In genomic region chr17:44636562-44636961, GRCh38 we compare ENCODE assay signal across 8 cellular contexts. TPM values are rescaled to one million over a fixed set of nuclear protein-coding genes. Genes with fewer than 3 reads are reported as not detected.
DNase-seq lines count a peak whose midpoint lies in the region; ATAC-seq and TF ChIP-seq lines count a peak whose summit lies in the region.

No MANE protein-coding gene starts in this region.

- no peak for TF ChIP-seq EP300 in SK-N-SH (IDR thresholded peaks at IDR 0.05; ENCODE audit: borderline replicate concordance in 1 of 2, low read depth in 1 of 2, low read length in 1 of 2)

- intact Hi-C loops in left ventricle myocardium inferior (cut with micrococcal nuclease) (no loop called here), upper lobe of right lung (cut with DNase I) (no loop called here)

- no peak overlapping the region for H3K4me2 ChIP-seq in SK-N-SH

- WGBS in SK-N-SH (ENCODE audit: low lambda C conversion rate), result 12% methylated on average over 1 of the region's 1 CpG

- no peaks in the 10 kb centered on the region for H3F3A ChIP-seq in SK-N-SH (replicated peaks; ENCODE audit: insufficient read depth)

- H2AFZ ChIP-seq in SK-N-SH (ENCODE audit: low read depth), result no peak overlapping the region

- no peaks in the 10 kb centered on the region for H3K36me3 ChIP-seq in BE2C
- no peaks in the 10 kb centered on the region for H3K36me3 ChIP-seq in SK-N-SH (replicated peaks in 1 of 2; ENCODE audit: control insufficient read depth in 1 of 2, insufficient read depth in 2 of 2, low read length in 1 of 2)
- H3K36me3 ChIP-seq in left ventricle myocardium inferior, result no peaks in the 10 kb centered on the region
- H3K36me3 ChIP-seq in upper lobe of right lung, result no peaks in the 10 kb centered on the region

- peak; percentile 91 for TF ChIP-seq RAD21 in SK-N-SH (IDR thresholded peaks at IDR 0.05; ENCODE audit: low read length)

- TF ChIP-seq CTCF in BE2C (IDR thresholded peaks at IDR 0.05; ENCODE audit: low read depth, low read length) (peak; percentile 20; the same call in 1 of the 2 replicates), SK-N-SH (IDR thresholded peaks at IDR 0.05) (peak; percentile 73), left ventricle myocardium inferior (IDR thresholded peaks at IDR 0.05; ENCODE audit: borderline replicate concordance) (peak; percentile 61), upper lobe of right lung (IDR thresholded peaks at IDR 0.05) (peak; percentile 51)

- H3K4me3 ChIP-seq in BE2C (ENCODE audit: low read depth, low read length) (no peak overlapping the region), SK-N-SH (ENCODE audit: low read depth in 2 of 2, low read length in 1 of 2) (no peak overlapping the region), left ventricle myocardium inferior (no peak overlapping the region), upper lobe of right lung (no peak overlapping the region)
- H3K4me3 ChIP-seq in Jurkat, Clone E6-1 (ENCODE audit: low read length), result no peak overlapping the region

- H3K27ac ChIP-seq in SK-N-SH (ENCODE audit: low read depth in 2 of 2, low read length in 1 of 2), result no peak overlapping the region
- no peak overlapping the region for H3K27ac ChIP-seq in left ventricle myocardium inferior (replicated peaks)
- H3K27ac ChIP-seq in upper lobe of right lung, result no peak overlapping the region

- ATAC-seq in upper lobe of right lung, result peak; percentile 63
- ATAC-seq in HG03354 (IDR thresholded peaks at IDR 0.05; ENCODE audit: poor library complexity, severe bottlenecking, unreplicated experiment), result no peak

- H3K79me2 ChIP-seq in SK-N-SH (ENCODE audit: insufficient read depth), result no peaks in the 10 kb centered on the region

- H3K27me3 ChIP-seq in BE2C (0 out of 2 replicates have a peak, but pooled peaks cover 4% of the 10 kb centered on the region), SK-N-SH (ENCODE audit: insufficient read depth) (no peaks in the 10 kb centered on the region), left ventricle myocardium inferior (ENCODE audit: low read depth) (peaks cover 18% of the 10 kb centered on the region), upper lobe of right lung (no peaks in the 10 kb centered on the region)

- no peaks in the 10 kb centered on the region for H4K20me1 ChIP-seq in SK-N-SH (ENCODE audit: insufficient read depth)

- no peaks in the 10 kb centered on the region for H3K9me2 ChIP-seq in SK-N-SH

- no peak overlapping the region for H3K9ac ChIP-seq in SK-N-SH

- DNase-seq in BE2C (no peak), SK-N-SH (peak; percentile 58), left ventricle myocardium inferior (no peak), upper lobe of right lung (no peak), HuH-7.5 (ENCODE audit: low spot score) (no peak), activated gamma-delta T cell treated with Interleukin-2 at 50 U/mL for 16 hours (no peak)
- DNase-seq in Jurkat, Clone E6-1 (ENCODE audit: low read depth, low spot score), result peak; percentile 15

- no peaks in the 10 kb centered on the region for H3K9me3 ChIP-seq in BE2C
- H3K9me3 ChIP-seq in SK-N-SH, result no peaks in the 10 kb centered on the region
- no peaks in the 10 kb centered on the region for H3K9me3 ChIP-seq in left ventricle myocardium inferior (replicated peaks)
- H3K9me3 ChIP-seq in upper lobe of right lung, result no peaks in the 10 kb centered on the region

- CTCF ChIA-PET in SK-N-SH (lab: Yijun Ruan, JAX), result interaction anchor here (1.0 to 5.7 kb wide), 10 partner anchors 10 to 290 kb away, joined by 3 to 55 read pairs (median 4); partner anchors contain the start of gene MEIOC

- POLR2A ChIA-PET in SK-N-SH (lab: Yijun Ruan, JAX), result no interaction called here

- H3K4me1 ChIP-seq in BE2C (no peaks in the 10 kb centered on the region), SK-N-SH (ENCODE audit: control insufficient read depth in 1 of 2, insufficient read depth in 2 of 2, low read depth in 1 of 2, low read length in 1 of 2) (no peaks in the 10 kb centered on the region), left ventricle myocardium inferior (no peaks in the 10 kb centered on the region), upper lobe of right lung (no peaks in the 10 kb centered on the region)

TF ChIP-seq in SK-N-SH, 30 proteins besides CTCF, POLR2A, EP300 and RAD21:
- TF ChIP-seq SIN3A (IDR thresholded peaks at IDR 0.05; ENCODE audit: borderline replicate concordance, low read depth, low read length) (no peak), SMC3 (IDR thresholded peaks at IDR 0.05; ENCODE audit: low read depth, low read length) (peak; percentile 84), MAX (IDR thresholded peaks at IDR 0.05; ENCODE audit: low read depth) (peak; percentile 50; the same call in 1 of the 2 replicates), MXI1 (IDR thresholded peaks at IDR 0.05; ENCODE audit: low read depth, low read length) (no peak)

RNA-seq across cellular contexts. Expression of gene MEIOC, which starts 19.7 kb away (rescaled TPM):
- polyA plus RNA-seq in BE2C (2012; ENCODE audit: insufficient read depth, insufficient read length, low read depth), result 2.1 TPM
- polyA plus RNA-seq in Jurkat, Clone E6-1 (2012; ENCODE audit: insufficient read depth, insufficient read length), result not detected
- 1.2 and 1.3 TPM in 2 replicates for polyA plus RNA-seq in SK-N-SH (2012; rRNA removed)
- 1.8 and 2.2 TPM in 2 replicates for polyA plus RNA-seq in SK-N-SH (2012; cell fraction: cytosol; rRNA removed)
- 1.3 and 1.6 TPM in 2 replicates for polyA plus RNA-seq in SK-N-SH (2012; cell fraction: nucleus; rRNA removed)
- total RNA-seq in left ventricle myocardium inferior, result not detected
- total RNA-seq in upper lobe of right lung, result not detected

RNA-seq across cellular contexts. Expression of gene CCDC43, which starts 53.0 kb away (rescaled TPM):
- polyA plus RNA-seq in BE2C (2012; ENCODE audit: insufficient read depth, insufficient read length, low read depth), result 25.7 TPM
- 38.8 TPM for polyA plus RNA-seq in Jurkat, Clone E6-1 (2012; ENCODE audit: insufficient read depth, insufficient read length)
- polyA plus RNA-seq in SK-N-SH (2012; rRNA removed), result 6.4 and 8.9 TPM in 2 replicates
- 10.0 and 13.7 TPM in 2 replicates for polyA plus RNA-seq in SK-N-SH (2012; cell fraction: cytosol; rRNA removed)
- 6.8 and 10.7 TPM in 2 replicates for polyA plus RNA-seq in SK-N-SH (2012; cell fraction: nucleus; rRNA removed)
- total RNA-seq in left ventricle myocardium inferior (28.8 TPM), upper lobe of right lung (18.8 TPM)

Comparison
In these comparisons a context has a peak if more than half of its experiments do, and no peak if none do; other contexts are left out.
1. DNase-seq: peak in Jurkat, Clone E6-1 (single experiment) and SK-N-SH (single experiment); none in BE2C (single experiment), left ventricle myocardium inferior (single experiment), upper lobe of right lung (single experiment), HuH-7.5 (single experiment) and activated gamma-delta T cell treated with Interleukin-2 at 50 U/mL for 16 hours (single experiment).
2. CTCF ChIP-seq: peak in every context shown above with its lines; median percentile 73 in SK-N-SH; 61 in left ventricle myocardium inferior; 51 in upper lobe of right lung; 20 in BE2C.